18 cellular contexts compared by ENCODE assay signal in the genomic region with DNA sequence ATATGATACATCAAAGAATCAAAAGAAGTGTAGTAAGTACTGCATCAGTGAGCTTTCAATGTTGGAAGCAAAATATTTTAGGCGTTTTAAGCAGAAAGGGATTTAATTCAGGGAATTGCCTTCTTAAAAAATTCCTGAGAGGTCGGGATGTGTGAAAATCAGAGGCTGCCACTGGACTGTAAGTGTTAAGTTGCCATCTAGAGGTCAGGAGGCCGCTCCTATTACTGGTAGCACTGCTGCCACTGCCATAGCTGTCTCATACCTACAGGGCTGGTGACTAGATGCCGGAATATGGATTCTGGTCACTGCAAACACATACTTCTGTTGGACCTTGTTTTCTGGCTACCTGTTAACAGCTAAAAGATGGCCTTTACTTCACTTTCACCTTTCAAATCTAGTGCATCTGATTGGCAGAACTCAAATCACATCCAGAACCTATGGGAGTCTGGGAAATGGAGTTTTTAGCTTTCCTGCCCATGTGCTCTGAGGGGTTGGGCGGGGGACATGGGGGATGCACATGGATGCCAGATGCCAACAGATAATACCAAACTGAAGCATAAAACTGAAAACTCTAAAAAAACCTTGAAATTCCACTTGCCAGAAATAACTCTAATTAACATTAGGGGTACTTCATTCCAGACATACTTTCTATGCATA. TPM values are rescaled to one million over a fixed set of nuclear protein-coding genes. Genes with fewer than 3 reads are reported as not detected.
DNase-seq lines count a peak whose midpoint lies in the region; ATAC-seq and TF ChIP-seq lines count a peak whose summit lies in the region.
"Had no signal": no experiment of that assay in that cellular context is flagged by ENCODE, and none has a peak within 500 bp of the region (broad histone marks: within the 10 kb centered on the region; RNA-seq: fewer than 3 reads in every experiment).

No MANE protein-coding gene starts in this region.

- H3K36me3 ChIP-seq in left lung = no peaks in the 10 kb centered on the region

- intact Hi-C loops in Right ventricle myocardium inferior (cut with DNase I) (no loop called here), cardiac septum (cut with DNase I) (no loop called here), left lung (cut with DNase I) (no loop called here)

- H3K4me1 ChIP-seq in left lung = no peaks in the 10 kb centered on the region

- TF ChIP-seq CTCF in left lung (IDR thresholded peaks at IDR 0.05) = no peak

- DNase-seq in Right ventricle myocardium inferior (ENCODE audit: missing footprints) = no peak
- DNase-seq in cardiac septum (ENCODE audit: low spot score) = no peak
- DNase-seq in left lung = no peak
- DNase-seq in T-helper 17 cell = no peak
- DNase-seq in stimulated activated CD4-positive, alpha-beta T cell treated with anti-CD3 and anti-CD28 coated beads, Interleukin-12 subunit alpha, Interleukin-12 subunit beta, amount 100 ng/mL, for 4 hours = no peak
- no peak for DNase-seq in stimulated activated naive CD4-positive, alpha-beta T cell (lab: John Stamatoyannopoulos, UW)
- DNase-seq: activated CD4-positive, alpha-beta memory T cell treated with anti-CD3 and anti-CD28 coated beads for 36 hours; amniotic stem cell; NCI-H1694; stimulated activated CD4-positive, alpha-beta T cell treated with anti-CD3 and anti-CD28 coated beads, Interleukin-4, amount 100 ng/mL, for 24 hours had no signal

- no peak overlapping the region for H3K4me3 Mint-ChIP-seq in T-helper 17 cell
- H3K4me3 Mint-ChIP-seq: activated CD4-positive, alpha-beta memory T cell treated with anti-CD3 and anti-CD28 coated beads for 36 hours; nephron had no signal

- H3K27ac ChIP-seq in left lung = no peak overlapping the region
- H3K27ac ChIP-seq: A549, epithelial cell of prostate, KMS-11, RWPE1 had no signal

- no peaks in the 10 kb centered on the region for H3K27me3 ChIP-seq in left lung

- H3K27ac Mint-ChIP-seq in T-helper 17 cell = no peak overlapping the region
- H3K27ac Mint-ChIP-seq: activated CD4-positive, alpha-beta memory T cell treated with anti-CD3 and anti-CD28 coated beads for 36 hours; nephron had no signal

- ATAC-seq in Right ventricle myocardium inferior (peak; percentile 69), SK-N-SH treated with all-trans-retinoic acid at 6 μM for 48 hours (peak; percentile 57), left lung (peak; percentile 66), T-helper 17 cell (no peak), GM19397 (IDR thresholded peaks at IDR 0.05; ENCODE audit: unreplicated experiment) (no peak)
- ATAC-seq: sciatic nerve had no signal

- peaks cover 2% of the 10 kb centered on the region for H3K36me3 Mint-ChIP-seq in T-helper 17 cell (ENCODE audit: low read depth)

- H3K27me3 Mint-ChIP-seq in T-helper 17 cell = no peaks in the 10 kb centered on the region
- H3K27me3 Mint-ChIP-seq: activated CD4-positive, alpha-beta memory T cell treated with anti-CD3 and anti-CD28 coated beads for 36 hours had no signal

- peaks cover 12% of the 10 kb centered on the region for H3K4me1 Mint-ChIP-seq in T-helper 17 cell

- H3K4me3 ChIP-seq in left lung = no peak overlapping the region
- H3K4me3 ChIP-seq: A549 had no signal

- H3K9me3 ChIP-seq in left lung (no peaks in the 10 kb centered on the region), T-helper 17 cell (ENCODE audit: control insufficient read depth, low read length, poor library complexity, severe bottlenecking) (no peaks in the 10 kb centered on the region)
- H3K9me3 ChIP-seq: A549 had no signal

TF ChIP-seq in SK-N-SH treated with all-trans-retinoic acid at 6 μM for 48 hours, 23 proteins besides CTCF, POLR2A, EP300 and RAD21:
- 0 out of 2 replicates have a peak, but pooled peaks have one; percentile 23 for TF ChIP-seq ISL1 (CRISPR knock-in tag; IDR thresholded peaks at IDR 0.05)
- TF ChIP-seq, protein P1, sequence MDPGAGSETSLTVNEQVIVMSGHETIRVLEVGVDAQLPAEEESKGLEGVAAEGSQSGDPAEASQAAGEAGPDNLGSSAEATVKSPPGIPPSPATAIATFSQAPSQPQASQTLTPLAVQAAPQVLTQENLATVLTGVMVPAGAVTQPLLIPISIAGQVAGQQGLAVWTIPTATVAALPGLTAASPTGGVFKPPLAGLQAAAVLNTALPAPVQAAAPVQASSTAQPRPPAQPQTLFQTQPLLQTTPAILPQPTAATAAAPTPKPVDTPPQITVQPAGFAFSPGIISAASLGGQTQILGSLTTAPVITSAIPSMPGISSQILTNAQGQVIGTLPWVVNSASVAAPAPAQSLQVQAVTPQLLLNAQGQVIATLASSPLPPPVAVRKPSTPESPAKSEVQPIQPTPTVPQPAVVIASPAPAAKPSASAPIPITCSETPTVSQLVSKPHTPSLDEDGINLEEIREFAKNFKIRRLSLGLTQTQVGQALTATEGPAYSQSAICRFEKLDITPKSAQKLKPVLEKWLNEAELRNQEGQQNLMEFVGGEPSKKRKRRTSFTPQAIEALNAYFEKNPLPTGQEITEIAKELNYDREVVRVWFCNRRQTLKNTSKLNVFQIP (CRISPR knock-in tag; IDR thresholded peaks at IDR 0.05; ENCODE audit: borderline replicate concordance, low read depth) = no peak

RNA-seq across cellular contexts. Expression of gene DGKH, which starts 29.8 kb away (rescaled TPM):
- total RNA-seq in Right ventricle myocardium inferior (4.8 TPM), cardiac septum (13.5 TPM), left lung (10 to 100 TPM; 15.4 to 17.1 TPM), T-helper 17 cell (10 to 100 TPM; 10.4 to 10.7 TPM)

Comparison
In these comparisons a context has a peak if more than half of its experiments do, and no peak if none do; other contexts are left out.
1. ATAC-seq: peak in Right ventricle myocardium inferior (single experiment), SK-N-SH treated with all-trans-retinoic acid at 6 μM for 48 hours (single experiment) and left lung (single experiment); none in T-helper 17 cell (single experiment) and GM19397 (single experiment).